17 cellular contexts compared by ENCODE assay signal in genomic region chr1:89273324-89273778, GRCh38. TPM values are rescaled to one million over a fixed set of nuclear protein-coding genes. Genes with fewer than 3 reads are reported as not detected.
DNase-seq lines count a peak whose midpoint lies in the region; ATAC-seq and TF ChIP-seq lines count a peak whose summit lies in the region.
"Had no signal": no experiment of that assay in that cellular context is flagged by ENCODE, and none has a peak within 500 bp of the region (broad histone marks: within the 10 kb centered on the region; RNA-seq: fewer than 3 reads in every experiment).

No MANE protein-coding gene starts in this region.

- H2AFZ ChIP-seq in MM.1S (ENCODE audit: low read length): no peak overlapping the region

- H3K4me1 ChIP-seq in MM.1S (ENCODE audit: low read length): no peaks in the 10 kb centered on the region
- H3K4me1 ChIP-seq: BLaER1 had no signal

- H3F3A ChIP-seq in MM.1S (ENCODE audit: insufficient read depth, low read length): no peaks in the 10 kb centered on the region

- no peaks in the 10 kb centered on the region for H3K27me3 ChIP-seq in CD4-positive, alpha-beta T cell (ENCODE audit: control insufficient read depth, insufficient read depth, low read length)
- H3K27me3 ChIP-seq in MM.1S (replicated peaks; ENCODE audit: insufficient read depth, low read length): no peaks in the 10 kb centered on the region
- H3K27me3 ChIP-seq: BLaER1, cardiac muscle cell, heart left ventricle, right lobe of liver had no signal

- POLR2A ChIA-PET in CD4-positive, alpha-beta T cell (lab: Charles Lee): interaction anchor here (1.0 to 10.5 kb wide), 12 partner anchors 14 to 252 kb away, joined by 3 to 154 read pairs (median 9); partner anchors contain the start of genes GBP1, GBP2 and GBP4

- H3K79me2 ChIP-seq in MM.1S (ENCODE audit: low read length): no peaks in the 10 kb centered on the region

- H3K9ac ChIP-seq in MM.1S (ENCODE audit: low read length): no peak overlapping the region
- H3K9ac ChIP-seq: BLaER1 had no signal

- no peaks in the 10 kb centered on the region for H4K20me1 ChIP-seq in MM.1S (ENCODE audit: insufficient read depth, low read length)
- H4K20me1 ChIP-seq: BLaER1 had no signal

- intact Hi-C loops in CD4-positive, alpha-beta T cell (cut with DNase I, micrococcal nuclease): loop anchor here (5.0 kb wide), 3 partner anchors 39 to 286 kb away; partner anchors contain the start of gene GBP4 (in 1 of the 2)
- intact Hi-C loops in natural killer cell (cut with micrococcal nuclease): loop anchor here (2.0 kb wide), 3 partner anchors 15 to 147 kb away; partner anchors contain the start of genes GBP2 and GBP4

- peaks cover 34% of the 10 kb centered on the region for H3K36me3 Mint-ChIP-seq in CD4-positive, alpha-beta T cell (ENCODE audit: low read depth)
- H3K36me3 Mint-ChIP-seq in IgD-negative memory B cell: peaks cover 2% of the 10 kb centered on the region
- peaks cover 15% of the 10 kb centered on the region for H3K36me3 Mint-ChIP-seq in natural killer cell

- TF ChIP-seq CTCF in CD4-positive, alpha-beta T cell (IDR thresholded peaks at IDR 0.05): no peak
- TF ChIP-seq CTCF in natural killer cell (IDR thresholded peaks at IDR 0.05) (no peak), MM.1S (IDR thresholded peaks at IDR 0.05; ENCODE audit: low read length) (no peak)

- peak overlapping the region; percentile 39 for H3K27ac ChIP-seq in CD4-positive, alpha-beta T cell (ENCODE audit: low read depth, low read length)
- H3K27ac ChIP-seq in MM.1S (ENCODE audit: low read length): no peak overlapping the region
- H3K27ac ChIP-seq: BLaER1, cardiac muscle cell had no signal

- ATAC-seq in CD4-positive, alpha-beta T cell (ENCODE audit: poor library complexity): no peak
- ATAC-seq in natural killer cell (no peak), HG03045 (IDR thresholded peaks at IDR 0.05; ENCODE audit: unreplicated experiment) (no peak)

- no peaks in the 10 kb centered on the region; the same call in 1 of the 2 replicates for H3K9me2 ChIP-seq in MM.1S (replicated peaks; ENCODE audit: insufficient read depth, low read length)

- no peak overlapping the region for H3K4me3 ChIP-seq in MM.1S (ENCODE audit: low read length)
- H3K4me3 ChIP-seq: BLaER1, cardiac muscle cell had no signal

- H3K9me3 Mint-ChIP-seq in CD4-positive, alpha-beta T cell: peaks cover 2% of the 10 kb centered on the region
- H3K9me3 Mint-ChIP-seq in IgD-negative memory B cell: peaks cover 0 to 3% (median 1%) of the 10 kb centered on the region in 3 donors
- H3K9me3 Mint-ChIP-seq in natural killer cell: peaks cover 0 to 2% of the 10 kb centered on the region in 2 donors

- H3K27ac Mint-ChIP-seq in CD4-positive, alpha-beta T cell: peak overlapping the region; percentile 89
- H3K27ac Mint-ChIP-seq in IgD-negative memory B cell (peak overlapping the region; percentile 74 to 95 (median 93)), natural killer cell (peak overlapping the region; percentile 98)
- H3K27ac Mint-ChIP-seq: HFFc6 had no signal

- no peak for DNase-seq in CD4-positive, alpha-beta T cell
- peak; percentile 29 for DNase-seq in activated naive CD4-positive, alpha-beta T cell treated with anti-CD3 and anti-CD28 coated beads, Interleukin-2, amount 50 U/mL, for 16 hours
- no peak for DNase-seq in natural killer cell
- DNase-seq in MM.1S: no peak
- no peak for DNase-seq in KG1 (lab: John Stamatoyannopoulos, UW)
- DNase-seq: DMS79 treated with DMSO at 0.1 percent for 48 hours, HFFc6, NCI-H1930, NCI-H510A treated with DMSO at 0.1 percent for 48 hours, T1000 had no signal

- H3K36me3 ChIP-seq in MM.1S (replicated peaks; ENCODE audit: insufficient read depth, low read length): no peaks in the 10 kb centered on the region
- H3K36me3 ChIP-seq: BLaER1, cardiac muscle cell, right lobe of liver had no signal

- no peaks in the 10 kb centered on the region for H3K27me3 Mint-ChIP-seq in CD4-positive, alpha-beta T cell
- no peaks in the 10 kb centered on the region for H3K27me3 Mint-ChIP-seq in IgD-negative memory B cell
- no peaks in the 10 kb centered on the region for H3K27me3 Mint-ChIP-seq in natural killer cell (ENCODE audit: low read depth in 2 of 2)

- CTCF ChIA-PET in CD4-positive, alpha-beta T cell (lab: Charles Lee): interaction anchor here (1.4 to 1.8 kb wide), 2 partner anchors 74 to 188 kb away, joined by 4 to 10 read pairs; partner anchors contain the start of gene GBP4

- H3K9me3 ChIP-seq in CD4-positive, alpha-beta T cell (ENCODE audit: control insufficient read depth, low read length): no peaks in the 10 kb centered on the region
- no peaks in the 10 kb centered on the region for H3K9me3 ChIP-seq in MM.1S (replicated peaks; ENCODE audit: insufficient read depth, low read length)
- H3K9me3 ChIP-seq: heart left ventricle, right lobe of liver had no signal

- H3K4me1 Mint-ChIP-seq in CD4-positive, alpha-beta T cell (ENCODE audit: low read depth): peaks cover 83% of the 10 kb centered on the region
- H3K4me1 Mint-ChIP-seq in IgD-negative memory B cell (peaks cover 24 to 40% (median 36%) of the 10 kb centered on the region in 3 donors), natural killer cell (peaks cover 75 to 78% of the 10 kb centered on the region in 2 donors)

- H3K4me3 Mint-ChIP-seq in CD4-positive, alpha-beta T cell: peak overlapping the region; percentile 88
- peak overlapping the region in 3 of 4 donors; percentile 95 to 100 (median 99) for H3K4me3 Mint-ChIP-seq in IgD-negative memory B cell
- peak overlapping the region; percentile 96 for H3K4me3 Mint-ChIP-seq in natural killer cell

- H3K4me2 ChIP-seq in MM.1S (ENCODE audit: low read depth, low read length): no peak overlapping the region
- H3K4me2 ChIP-seq: BLaER1 had no signal

RNA-seq across cellular contexts. Expression of gene GBP5, which starts 0.7 kb away (rescaled TPM):
- total RNA-seq in CD4-positive, alpha-beta T cell: 10 to 100 TPM; 51.4 to 52.9 TPM
- polyA plus RNA-seq in IgD-negative memory B cell: 8.9 TPM
- 100 to 1,000 TPM; 191 to 249 (median 219) TPM for total RNA-seq in natural killer cell
- total RNA-seq: MCF 10A had no signal
